ENCODE assay signal across 18 cellular contexts in the genomic region with DNA sequence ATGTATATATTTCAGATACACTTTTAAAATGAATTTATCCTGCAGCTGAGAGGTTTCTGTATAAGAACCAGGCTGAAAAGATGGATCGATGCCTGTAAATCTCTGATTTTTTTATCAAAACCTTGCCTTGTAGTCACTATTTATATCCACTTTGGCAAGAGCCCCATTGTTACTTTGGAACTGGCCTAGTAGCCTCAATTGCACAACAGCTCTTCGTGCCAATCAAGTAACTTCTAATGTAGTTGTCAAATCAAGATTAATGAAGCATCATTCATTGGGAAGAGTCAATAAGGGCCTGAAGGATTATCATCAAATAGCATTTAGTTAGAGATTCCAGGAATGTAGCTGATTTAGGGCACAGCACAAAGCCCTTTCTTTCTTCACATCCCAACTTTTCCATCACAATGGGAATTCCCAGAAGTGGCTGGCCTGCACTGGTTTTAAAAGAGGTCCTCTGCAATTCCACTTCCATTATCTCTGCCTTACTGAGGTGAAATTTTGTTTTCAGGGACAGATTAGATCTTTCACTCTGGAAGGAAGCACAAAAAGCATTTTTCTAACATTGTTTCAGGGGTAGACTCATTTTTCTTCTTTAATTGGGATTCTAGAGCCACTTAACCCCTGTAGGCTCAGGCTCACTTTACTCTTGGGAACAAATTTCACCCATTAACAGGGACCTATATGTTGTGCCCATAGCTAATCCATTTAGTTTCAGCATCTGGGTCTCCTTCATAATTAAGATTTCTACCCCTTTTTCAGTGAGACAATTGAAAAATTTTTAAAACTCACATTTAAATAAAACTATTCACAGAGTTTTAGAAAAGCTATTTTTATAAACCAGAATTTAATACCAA.
DNase-seq lines count a peak whose midpoint lies in the region; ATAC-seq and TF ChIP-seq lines count a peak whose summit lies in the region.
"Had no signal": no experiment of that assay in that cellular context is flagged by ENCODE, and none has a peak within 500 bp of the region (broad histone marks: within the 10 kb centered on the region; RNA-seq: fewer than 3 reads in every experiment).

No MANE protein-coding gene starts in this region.

- H2AFZ ChIP-seq in GM23338 (no peak overlapping the region), neural progenitor cell (replicated peaks) (peak overlapping the region; percentile 72)
- H2AFZ ChIP-seq: GM23248 had no signal

- H3K4me2 ChIP-seq in GM23338 (peak overlapping the region; percentile 28), neural progenitor cell (peak overlapping the region; percentile 19)

- H3K9me3 ChIP-seq in NT2/D1 (ENCODE audit: insufficient read depth, low read length) (no peaks in the 10 kb centered on the region), neural progenitor cell (ENCODE audit: low read depth) (no peaks in the 10 kb centered on the region), right atrium auricular region (no peaks in the 10 kb centered on the region)
- H3K9me3 ChIP-seq: SJCRH30 had no signal

- peaks cover 35% of the 10 kb centered on the region for H3K4me1 ChIP-seq in GM23338 (ENCODE audit: insufficient read depth)
- no peaks in the 10 kb centered on the region for H3K4me1 ChIP-seq in NT2/D1 (ENCODE audit: insufficient read depth, insufficient read length)
- H3K4me1 ChIP-seq in neural progenitor cell: peaks cover 48% of the 10 kb centered on the region
- no peaks in the 10 kb centered on the region for H3K4me1 ChIP-seq in right atrium auricular region

- peak; percentile 97 for ATAC-seq in GM23338
- ATAC-seq: GM12878 had no signal

- no peaks in the 10 kb centered on the region for H3K9me3 Mint-ChIP-seq in GM23338
- H3K9me3 Mint-ChIP-seq in neural progenitor cell: no peaks in the 10 kb centered on the region
- H3K9me3 Mint-ChIP-seq: CD14-positive monocyte had no signal

- H3K4me1 Mint-ChIP-seq in GM23338: peaks cover 45% of the 10 kb centered on the region
- peaks cover 31% of the 10 kb centered on the region for H3K4me1 Mint-ChIP-seq in neural progenitor cell
- H3K4me1 Mint-ChIP-seq: CD14-positive monocyte had no signal

- peak overlapping the region; percentile 3; the same call in 1 of the 3 replicates for H3K4me3 Mint-ChIP-seq in GM23338
- no peak overlapping the region for H3K4me3 Mint-ChIP-seq in neural progenitor cell
- H3K4me3 Mint-ChIP-seq: CD14-positive monocyte had no signal

- H3K36me3 Mint-ChIP-seq in GM23338 (ENCODE audit: low read depth) (no peaks in the 10 kb centered on the region), neural progenitor cell (no peaks in the 10 kb centered on the region)
- H3K36me3 Mint-ChIP-seq: CD14-positive monocyte had no signal

- H3K9me2 ChIP-seq in GM23338 (ENCODE audit: insufficient read depth): no peaks in the 10 kb centered on the region

- TF ChIP-seq CTCF in GM23338 (conservative IDR thresholded peaks at IDR 0.05; ENCODE audit: low read depth in 2 of 2) (no peak), neural progenitor cell (IDR thresholded peaks at IDR 0.05) (no peak), right atrium auricular region (IDR thresholded peaks at IDR 0.05) (no peak), brain microvascular endothelial cell (IDR thresholded peaks at IDR 0.05; ENCODE audit: low read depth, low read length, missing control alignments) (no peak)

- H3K4me3 ChIP-seq in GM23338 (no peak overlapping the region), NT2/D1 (ENCODE audit: insufficient read length, low read depth) (no peak overlapping the region), neural progenitor cell (no peak overlapping the region), right atrium auricular region (no peak overlapping the region), brain microvascular endothelial cell (ENCODE audit: low read depth, low read length) (no peak overlapping the region)
- H3K4me3 ChIP-seq: GM12878, GM23248, SJCRH30 had no signal

- in situ Hi-C loops in brain microvascular endothelial cell (cut with HindIII; ENCODE audit: low pct_ligation_motif_present, low sequenced_read_pairs): no loop called here

- H3K36me3 ChIP-seq in GM23338 (ENCODE audit: insufficient read depth): no peaks in the 10 kb centered on the region
- H3K36me3 ChIP-seq in NT2/D1 (ENCODE audit: insufficient read depth, insufficient read length, low read length): no peaks in the 10 kb centered on the region
- H3K36me3 ChIP-seq in neural progenitor cell: no peaks in the 10 kb centered on the region
- no peaks in the 10 kb centered on the region for H3K36me3 ChIP-seq in right atrium auricular region
- no peaks in the 10 kb centered on the region for H3K36me3 ChIP-seq in brain microvascular endothelial cell (replicated peaks)
- H3K36me3 ChIP-seq: SJCRH30 had no signal

- peak overlapping the region; percentile 94 for H3K27ac Mint-ChIP-seq in GM23338
- H3K27ac Mint-ChIP-seq in neural progenitor cell: no peak overlapping the region
- H3K27ac Mint-ChIP-seq: CD14-positive monocyte had no signal

- H4K20me1 ChIP-seq in GM23338 (replicated peaks; ENCODE audit: insufficient read depth) (no peaks in the 10 kb centered on the region), neural progenitor cell (ENCODE audit: low read depth) (no peaks in the 10 kb centered on the region)

- H3K79me2 ChIP-seq in GM23338 (replicated peaks; ENCODE audit: insufficient read depth): no peaks in the 10 kb centered on the region
- no peaks in the 10 kb centered on the region for H3K79me2 ChIP-seq in neural progenitor cell (ENCODE audit: low read depth)

- H3K27me3 ChIP-seq in GM23338 (ENCODE audit: insufficient read depth) (no peaks in the 10 kb centered on the region), NT2/D1 (ENCODE audit: insufficient read depth, insufficient read length) (no peaks in the 10 kb centered on the region), neural progenitor cell (no peaks in the 10 kb centered on the region), right atrium auricular region (no peaks in the 10 kb centered on the region), brain microvascular endothelial cell (replicated peaks) (no peaks in the 10 kb centered on the region)
- H3K27me3 ChIP-seq: SJCRH30 had no signal

- H3K27me3 Mint-ChIP-seq in GM23338 (ENCODE audit: insufficient read depth, low read depth, poor library complexity) (peaks cover 3% of the 10 kb centered on the region), neural progenitor cell (ENCODE audit: insufficient read depth, low read depth) (no peaks in the 10 kb centered on the region)

- no peak overlapping the region for H3K9ac ChIP-seq in NT2/D1 (ENCODE audit: insufficient read length, low read depth)
- no peak overlapping the region for H3K9ac ChIP-seq in neural progenitor cell
- H3K9ac ChIP-seq: GM23248 had no signal

- H3F3A ChIP-seq in GM23338 (replicated peaks; ENCODE audit: low read depth) (no peaks in the 10 kb centered on the region), neural progenitor cell (ENCODE audit: low read depth) (peaks cover 24% of the 10 kb centered on the region)

- H3K27ac ChIP-seq in GM23338 (ENCODE audit: low read depth) (peak overlapping the region; percentile 98), neural progenitor cell (peak overlapping the region; percentile 93), right atrium auricular region (no peak overlapping the region), brain microvascular endothelial cell (no peak overlapping the region)
- H3K27ac ChIP-seq: GM23248, RWPE1, SJCRH30 had no signal

- DNase-seq in GM23338 (ENCODE audit: low spot score): peak; percentile 90
- peak; percentile 84 for DNase-seq in NT2/D1 (ENCODE audit: low read depth, low spot score)
- DNase-seq in iPS DF 19.7 (ENCODE audit: low read depth, low spot score): peak; percentile 75
- DNase-seq in neural progenitor cell (ENCODE audit: low spot score): peak; percentile 70
- no peak for DNase-seq in right atrium auricular region (ENCODE audit: low spot score)
- no peak for DNase-seq in brain microvascular endothelial cell
- DNase-seq in dermis blood vessel endothelial cell: no peak
- DNase-seq: DMS53, GM23248, Karpas-422, MM.1S, NCI-H1105 treated with DMSO at 0.1 percent for 48 hours, NCI-H187 treated with DMSO at 0.1 percent for 48 hours, NCI-H524 treated with DMSO at 0.1 percent for 48 hours, SJCRH30 had no signal

TF ChIP-seq in GM23338, 12 proteins besides CTCF, POLR2A, EP300 and RAD21 (continues in another document):
- TF ChIP-seq JUNB (IDR thresholded peaks at IDR 0.05; ENCODE audit: unreplicated experiment) (no peak), POLR2AphosphoS5 (IDR thresholded peaks at IDR 0.05; ENCODE audit: low read depth) (no peak), CREB1 (CRISPR knock-in tag; IDR thresholded peaks at IDR 0.05; ENCODE audit: low read depth) (0 out of 2 replicates have a peak, but pooled peaks have one; percentile 3), NANOG (IDR thresholded peaks at IDR 0.05; ENCODE audit: borderline replicate concordance) (peak; percentile 60), ZNF114 (CRISPR knock-in tag; IDR thresholded peaks at IDR 0.05) (peak; percentile 72; the same call in 1 of the 2 replicates)
- TF ChIP-seq, protein P1, sequence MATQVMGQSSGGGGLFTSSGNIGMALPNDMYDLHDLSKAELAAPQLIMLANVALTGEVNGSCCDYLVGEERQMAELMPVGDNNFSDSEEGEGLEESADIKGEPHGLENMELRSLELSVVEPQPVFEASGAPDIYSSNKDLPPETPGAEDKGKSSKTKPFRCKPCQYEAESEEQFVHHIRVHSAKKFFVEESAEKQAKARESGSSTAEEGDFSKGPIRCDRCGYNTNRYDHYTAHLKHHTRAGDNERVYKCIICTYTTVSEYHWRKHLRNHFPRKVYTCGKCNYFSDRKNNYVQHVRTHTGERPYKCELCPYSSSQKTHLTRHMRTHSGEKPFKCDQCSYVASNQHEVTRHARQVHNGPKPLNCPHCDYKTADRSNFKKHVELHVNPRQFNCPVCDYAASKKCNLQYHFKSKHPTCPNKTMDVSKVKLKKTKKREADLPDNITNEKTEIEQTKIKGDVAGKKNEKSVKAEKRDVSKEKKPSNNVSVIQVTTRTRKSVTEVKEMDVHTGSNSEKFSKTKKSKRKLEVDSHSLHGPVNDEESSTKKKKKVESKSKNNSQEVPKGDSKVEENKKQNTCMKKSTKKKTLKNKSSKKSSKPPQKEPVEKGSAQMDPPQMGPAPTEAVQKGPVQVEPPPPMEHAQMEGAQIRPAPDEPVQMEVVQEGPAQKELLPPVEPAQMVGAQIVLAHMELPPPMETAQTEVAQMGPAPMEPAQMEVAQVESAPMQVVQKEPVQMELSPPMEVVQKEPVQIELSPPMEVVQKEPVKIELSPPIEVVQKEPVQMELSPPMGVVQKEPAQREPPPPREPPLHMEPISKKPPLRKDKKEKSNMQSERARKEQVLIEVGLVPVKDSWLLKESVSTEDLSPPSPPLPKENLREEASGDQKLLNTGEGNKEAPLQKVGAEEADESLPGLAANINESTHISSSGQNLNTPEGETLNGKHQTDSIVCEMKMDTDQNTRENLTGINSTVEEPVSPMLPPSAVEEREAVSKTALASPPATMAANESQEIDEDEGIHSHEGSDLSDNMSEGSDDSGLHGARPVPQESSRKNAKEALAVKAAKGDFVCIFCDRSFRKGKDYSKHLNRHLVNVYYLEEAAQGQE (IDR thresholded peaks at IDR 0.05; ENCODE audit: unreplicated experiment): peak; percentile 57

Comparison
In these comparisons a context has a peak if more than half of its experiments do, and no peak if none do; other contexts are left out.
1. DNase-seq: peak in GM23338 (single experiment), NT2/D1 (single experiment), iPS DF 19.7 (single experiment) and neural progenitor cell (single experiment); none in right atrium auricular region (single experiment), brain microvascular endothelial cell (single experiment) and dermis blood vessel endothelial cell (single experiment).
2. H3K27ac ChIP-seq: peak in GM23338 (single experiment) and neural progenitor cell (single experiment); none in right atrium auricular region (0 of 2) and brain microvascular endothelial cell (single experiment).